ENCODE assay signal across 15 cellular contexts in the genomic region with DNA sequence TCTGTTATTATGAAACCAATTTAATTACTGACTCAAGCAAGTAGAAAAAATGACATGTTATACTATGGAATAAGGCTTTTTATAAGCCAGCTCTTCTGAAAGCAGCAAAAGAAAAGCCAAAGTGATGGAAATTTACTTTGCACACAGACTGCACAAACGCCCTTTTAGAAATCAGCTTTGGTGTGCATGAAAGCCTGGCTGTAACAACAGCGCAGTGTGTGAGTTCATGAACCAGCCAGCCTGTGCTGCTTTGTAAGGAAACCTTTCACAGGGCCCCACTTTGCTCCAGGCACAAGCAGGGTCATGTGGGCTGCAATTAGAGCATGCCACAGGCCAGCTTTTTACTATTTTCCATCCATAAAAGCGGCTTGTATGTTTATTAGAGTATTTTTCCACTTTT. TPM values are rescaled to one million over a fixed set of nuclear protein-coding genes. Genes with fewer than 3 reads are reported as not detected.
DNase-seq lines count a peak whose midpoint lies in the region; TF ChIP-seq lines count a peak whose summit lies in the region.
"Had no signal": no experiment of that assay in that cellular context is flagged by ENCODE, and none has a peak within 500 bp of the region (broad histone marks: within the 10 kb centered on the region; RNA-seq: fewer than 3 reads in every experiment).

No MANE protein-coding gene starts in this region.

- TF ChIP-seq CTCF in HEK293 (tag by site-specific recombination; IDR thresholded peaks at IDR 0.05) (no peak), endothelial cell (IDR thresholded peaks at IDR 0.05; ENCODE audit: unreplicated experiment) (no peak), GM10248 (IDR thresholded peaks at IDR 0.05; ENCODE audit: control extremely low read depth, extremely low read depth, low read depth, missing control alignments) (no peak)

- H3K4me3 ChIP-seq in HEK293 (ENCODE audit: low read depth, low read length) (no peak overlapping the region), ectodermal cell (ENCODE audit: insufficient read depth, low read depth, low read length) (no peak overlapping the region)
- H3K4me3 ChIP-seq: gastrocnemius medialis had no signal

- no peaks in the 10 kb centered on the region for H3K9me3 ChIP-seq in HEK293 (ENCODE audit: control insufficient read depth, insufficient read depth, low read depth, low read length)
- no peaks in the 10 kb centered on the region for H3K9me3 ChIP-seq in ectodermal cell (ENCODE audit: control insufficient read depth, low read length)
- H3K9me3 ChIP-seq: gastrocnemius medialis had no signal

- H3K27ac Mint-ChIP-seq in endothelial cell (ENCODE audit: unreplicated experiment) = no peak overlapping the region
- H3K27ac Mint-ChIP-seq: activated T-helper 1 cell treated with anti-CD3 and anti-CD28 coated beads, Interleukin-12 subunit alpha, Interleukin-12 subunit beta, Interleukin-2, Interleukin-4 antibody, amounts not matched to agents 30 ng/mL and 10 ng/mL and 1 ng/mL, durations not matched to agents 14 hours and 24 hours and 36 hours; stimulated activated naive CD8-positive, alpha-beta T cell treated with anti-CD3 and anti-CD28 coated beads, Interleukin-15, amount 100 ng/mL, for 72 hours had no signal

- DNase-seq in left kidney (ENCODE audit: low read depth, low spot score) (peak; percentile 63), renal cortical epithelial cell (ENCODE audit: low read depth) (peak; percentile 54), SW480 (ENCODE audit: low spot score) (no peak), endothelial cell (ENCODE audit: low spot score) (no peak), GM10248 (ENCODE audit: extremely low spot score) (no peak)
- DNase-seq in activated effector memory CD4-positive, alpha-beta T cell treated with anti-CD3 and anti-CD28 coated beads, Interleukin-2, amount 50 U/mL, for 16 hours = no peak
- DNase-seq: activated CD4-positive, alpha-beta T cell treated with anti-CD3 and anti-CD28 coated beads, Interleukin-2, amount 50 U/mL, for 4 hours; aorta; gastrocnemius medialis; kidney glomerular epithelial cell; NCI-H1694; stimulated activated naive CD8-positive, alpha-beta T cell treated with anti-CD3 and anti-CD28 coated beads, Interleukin-15, amount 100 ng/mL, for 72 hours had no signal

- no peaks in the 10 kb centered on the region for H3K36me3 Mint-ChIP-seq in endothelial cell (ENCODE audit: low read depth, unreplicated experiment)

- H3K27me3 Mint-ChIP-seq in endothelial cell (ENCODE audit: unreplicated experiment) = no peaks in the 10 kb centered on the region
- H3K27me3 Mint-ChIP-seq: stimulated activated naive CD8-positive, alpha-beta T cell treated with anti-CD3 and anti-CD28 coated beads, Interleukin-15, amount 100 ng/mL, for 72 hours had no signal

- H3K4me3 Mint-ChIP-seq in endothelial cell (ENCODE audit: unreplicated experiment) = no peak overlapping the region
- H3K4me3 Mint-ChIP-seq: activated T-helper 1 cell treated with anti-CD3 and anti-CD28 coated beads, Interleukin-12 subunit alpha, Interleukin-12 subunit beta, Interleukin-2, Interleukin-4 antibody, amounts not matched to agents 30 ng/mL and 10 ng/mL and 1 ng/mL, durations not matched to agents 14 hours and 24 hours and 36 hours; stimulated activated naive CD8-positive, alpha-beta T cell treated with anti-CD3 and anti-CD28 coated beads, Interleukin-15, amount 100 ng/mL, for 72 hours had no signal

- POLR2A ChIA-PET in HEK293 (lab: Yijun Ruan, JAX) = no interaction called here
- POLR2A ChIA-PET in GM10248 (lab: Yijun Ruan, JAX) = no interaction called here

- H3K27ac ChIP-seq in HEK293 (ENCODE audit: extremely low read depth, low read depth, low read length) (no peak overlapping the region), ectodermal cell (ENCODE audit: insufficient read depth, low read depth, low read length, poor library complexity, severe bottlenecking) (peak overlapping the region; percentile 16)
- H3K27ac ChIP-seq: gastrocnemius medialis had no signal

- no peaks in the 10 kb centered on the region for H3K4me1 Mint-ChIP-seq in endothelial cell (ENCODE audit: unreplicated experiment)
- H3K4me1 Mint-ChIP-seq: stimulated activated naive CD8-positive, alpha-beta T cell treated with anti-CD3 and anti-CD28 coated beads, Interleukin-15, amount 100 ng/mL, for 72 hours had no signal

- no peaks in the 10 kb centered on the region for H3K27me3 ChIP-seq in ectodermal cell (ENCODE audit: control insufficient read depth, insufficient read depth, low read length, poor library complexity, severe bottlenecking)
- H3K27me3 ChIP-seq: gastrocnemius medialis had no signal

- H3K36me3 ChIP-seq in HEK293 (ENCODE audit: control insufficient read depth in 2 of 2, insufficient read depth in 1 of 2, low read length in 2 of 2) (no peaks in the 10 kb centered on the region), ectodermal cell (ENCODE audit: control insufficient read depth, insufficient read depth, low read length) (no peaks in the 10 kb centered on the region)
- H3K36me3 ChIP-seq: gastrocnemius medialis had no signal

- H3K4me1 ChIP-seq in HEK293 (ENCODE audit: control insufficient read depth, insufficient read depth, low read length) = no peaks in the 10 kb centered on the region
- no peaks in the 10 kb centered on the region for H3K4me1 ChIP-seq in ectodermal cell (ENCODE audit: control insufficient read depth, insufficient read depth, low read length)
- H3K4me1 ChIP-seq: gastrocnemius medialis had no signal

- H3K9me3 Mint-ChIP-seq in endothelial cell (ENCODE audit: unreplicated experiment) = no peaks in the 10 kb centered on the region
- H3K9me3 Mint-ChIP-seq: activated T-helper 1 cell treated with anti-CD3 and anti-CD28 coated beads, Interleukin-12 subunit alpha, Interleukin-12 subunit beta, Interleukin-2, Interleukin-4 antibody, amounts not matched to agents 30 ng/mL and 10 ng/mL and 1 ng/mL, durations not matched to agents 14 hours and 24 hours and 36 hours; stimulated activated naive CD8-positive, alpha-beta T cell treated with anti-CD3 and anti-CD28 coated beads, Interleukin-15, amount 100 ng/mL, for 72 hours had no signal

- CTCF ChIA-PET in HEK293 (lab: Yijun Ruan, JAX) (interaction anchor here (0.6 kb wide), 1 partner anchor 203 kb away, joined by 3 read pairs; no protein-coding TSS in a partner anchor), GM10248 (lab: Yijun Ruan, JAX) (interaction anchor here (1.5 to 2.6 kb wide), 2 partner anchors 9 to 13 kb away, joined by 4 to 7 read pairs; partner anchors contain the start of gene IFT88)

- WGBS in ectodermal cell, 2 experiments = 91 to 96% methylated on average over 2 to 3 of the region's 3 CpGs

TF ChIP-seq in HEK293, 187 proteins besides CTCF, POLR2A, EP300 and RAD21:
- TF ChIP-seq, protein P1, sequence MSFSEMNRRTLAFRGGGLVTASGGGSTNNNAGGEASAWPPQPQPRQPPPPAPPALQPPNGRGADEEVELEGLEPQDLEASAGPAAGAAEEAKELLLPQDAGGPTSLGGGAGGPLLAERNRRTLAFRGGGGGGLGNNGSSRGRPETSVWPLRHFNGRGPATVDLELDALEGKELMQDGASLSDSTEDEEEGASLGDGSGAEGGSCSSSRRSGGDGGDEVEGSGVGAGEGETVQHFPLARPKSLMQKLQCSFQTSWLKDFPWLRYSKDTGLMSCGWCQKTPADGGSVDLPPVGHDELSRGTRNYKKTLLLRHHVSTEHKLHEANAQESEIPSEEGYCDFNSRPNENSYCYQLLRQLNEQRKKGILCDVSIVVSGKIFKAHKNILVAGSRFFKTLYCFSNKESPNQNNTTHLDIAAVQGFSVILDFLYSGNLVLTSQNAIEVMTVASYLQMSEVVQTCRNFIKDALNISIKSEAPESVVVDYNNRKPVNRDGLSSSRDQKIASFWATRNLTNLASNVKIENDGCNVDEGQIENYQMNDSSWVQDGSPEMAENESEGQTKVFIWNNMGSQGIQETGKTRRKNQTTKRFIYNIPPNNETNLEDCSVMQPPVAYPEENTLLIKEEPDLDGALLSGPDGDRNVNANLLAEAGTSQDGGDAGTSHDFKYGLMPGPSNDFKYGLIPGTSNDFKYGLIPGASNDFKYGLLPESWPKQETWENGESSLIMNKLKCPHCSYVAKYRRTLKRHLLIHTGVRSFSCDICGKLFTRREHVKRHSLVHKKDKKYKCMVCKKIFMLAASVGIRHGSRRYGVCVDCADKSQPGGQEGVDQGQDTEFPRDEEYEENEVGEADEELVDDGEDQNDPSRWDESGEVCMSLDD (tag by site-specific recombination; IDR thresholded peaks at IDR 0.05) = no peak
- TF ChIP-seq TRIM28 (IDR thresholded peaks at IDR 0.05; ENCODE audit: borderline replicate concordance, low read length) (peak; percentile 47; the same call in 1 of the 2 replicates), ZNF544 (tag by site-specific recombination; IDR thresholded peaks at IDR 0.05) (no peak), ZNF114 (tag by site-specific recombination; IDR thresholded peaks at IDR 0.05) (no peak)
TF ChIP-seq in HEK293: peak in this region for 1.

RNA-seq across cellular contexts. Expression of gene IFT88, which starts 13.6 kb away (rescaled TPM):
- 18.3 TPM for polyA plus RNA-seq in ectodermal cell (2013, experiment 1 of 4)
- polyA plus RNA-seq in ectodermal cell (2013, experiment 2 of 4) = 17.7 TPM
- 13.6 TPM for polyA plus RNA-seq in ectodermal cell (2013, experiment 3 of 4)
- 16.0 TPM for polyA plus RNA-seq in ectodermal cell (2013, experiment 4 of 4)
- total RNA-seq in renal cortical epithelial cell (10.2 and 31.1 TPM in 2 replicates), endothelial cell (ENCODE audit: unreplicated experiment) (7.8 TPM)

RNA-seq across cellular contexts. Expression of gene CRYL1, which starts 27.7 kb away (rescaled TPM):
- polyA plus RNA-seq in ectodermal cell (2013, experiment 1 of 4) = 1.0 TPM
- polyA plus RNA-seq in ectodermal cell (2013, experiment 2 of 4) = 2.3 TPM
- 2.4 TPM for polyA plus RNA-seq in ectodermal cell (2013, experiment 3 of 4)
- 3.1 TPM for polyA plus RNA-seq in ectodermal cell (2013, experiment 4 of 4)
- total RNA-seq in renal cortical epithelial cell (46.2 and 59.1 TPM in 2 replicates), endothelial cell (ENCODE audit: unreplicated experiment) (4.8 TPM)

Comparison
In these comparisons a context has a peak if more than half of its experiments do, and no peak if none do; other contexts are left out.
1. DNase-seq: peak in left kidney (single experiment) and renal cortical epithelial cell (single experiment); none in SW480 (single experiment), endothelial cell (single experiment), activated effector memory CD4-positive, alpha-beta T cell treated with anti-CD3 and anti-CD28 coated beads, Interleukin-2, amount 50 U/mL, for 16 hours (single experiment) and GM10248 (single experiment).